Comparison of ENCODE assay signal across 7 cellular contexts in the genomic region with DNA sequence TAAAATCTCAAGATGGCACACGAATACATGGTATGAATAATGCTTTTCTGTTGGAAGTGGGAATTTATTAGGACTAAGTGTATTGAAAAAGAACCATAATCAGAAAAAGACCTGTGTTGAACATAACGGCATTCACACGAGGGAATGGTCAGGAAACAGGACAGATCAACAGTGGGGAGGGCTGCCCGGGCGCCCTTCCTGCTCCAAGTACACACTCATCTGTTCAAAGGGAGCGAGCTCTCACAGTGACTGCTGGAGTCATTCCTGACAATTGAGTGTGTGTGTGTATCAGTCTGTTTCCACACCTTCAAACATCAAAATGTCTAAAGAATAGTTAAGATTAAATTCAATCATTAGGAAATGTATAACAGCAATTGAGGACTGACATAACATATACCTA.
"Had no signal": no experiment of that assay in that cellular context is flagged by ENCODE, and none has a peak within 500 bp of the region (broad histone marks: within the 10 kb centered on the region; RNA-seq: fewer than 3 reads in every experiment).

No MANE protein-coding gene starts in this region.

- DNase-seq: activated naive CD4-positive, alpha-beta T cell; foreskin keratinocyte; stimulated activated CD4-positive, alpha-beta T cell treated with anti-CD3 and anti-CD28 coated beads, Interleukin-1b, Interleukin-23, amount 100 ng/mL, for 48 hours; stimulated activated naive CD8-positive, alpha-beta T cell treated with anti-CD3 and anti-CD28 coated beads, Interleukin-15, amount 100 ng/mL, for 72 hours; T-helper 9 cell; upper lobe of right lung had no signal

- H3K36me3 ChIP-seq: upper lobe of right lung had no signal

- H3K27me3 ChIP-seq: foreskin keratinocyte, upper lobe of right lung had no signal

- H3K4me1 ChIP-seq: foreskin keratinocyte had no signal

- ATAC-seq: activated CD4-positive, CD25-positive, alpha-beta regulatory T cell treated with anti-CD3 and anti-CD28 coated beads, Interleukin-2, amount 50 U/mL, for 24 hours; foreskin keratinocyte; stimulated activated naive CD8-positive, alpha-beta T cell treated with anti-CD3 and anti-CD28 coated beads, Interleukin-15, amount 100 ng/mL, for 72 hours; upper lobe of right lung had no signal

- H3K27ac ChIP-seq: foreskin keratinocyte, upper lobe of right lung had no signal

- H3K9me3 ChIP-seq: upper lobe of right lung had no signal

- H3K4me3 ChIP-seq: upper lobe of right lung had no signal
